21 cellular contexts compared by ENCODE assay signal in the genomic region with DNA sequence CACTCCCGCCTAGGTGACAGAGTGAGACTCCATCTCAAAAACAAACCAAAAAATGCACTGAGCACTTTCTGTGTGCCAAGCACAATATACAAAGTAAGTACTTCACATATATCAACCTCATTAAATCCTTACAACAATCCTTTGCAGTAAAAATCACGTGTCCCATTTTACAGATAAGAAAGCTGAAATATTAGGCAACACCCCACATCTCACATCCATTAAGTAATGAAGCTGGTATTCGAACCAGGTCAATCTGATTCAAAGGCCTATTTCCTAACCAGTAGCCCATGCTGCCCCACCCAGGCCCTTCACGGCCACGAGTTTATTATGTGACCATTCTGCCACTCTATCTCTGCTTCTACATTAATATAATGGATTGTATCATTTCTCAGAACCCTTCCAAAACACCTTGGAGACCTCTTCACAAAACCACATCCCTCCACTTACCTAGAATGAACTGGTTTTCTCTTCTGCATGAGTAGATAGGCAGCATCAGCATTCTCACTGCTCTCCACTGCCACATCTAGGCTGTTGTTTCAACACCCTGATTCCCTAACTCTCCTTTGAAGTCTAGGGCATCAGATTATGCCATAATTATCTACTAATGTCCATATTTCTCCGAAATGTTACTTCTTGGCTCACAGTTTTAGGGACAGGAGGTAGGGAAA. TPM values are rescaled to one million over a fixed set of nuclear protein-coding genes. Genes with fewer than 3 reads are reported as not detected.
A peak's percentile ranks its signal among the peaks of the same experiment; 100 is the strongest.
DNase-seq lines count a peak whose midpoint lies in the region; TF ChIP-seq lines count a peak whose summit lies in the region.
"Had no signal": no experiment of that assay in that cellular context is flagged by ENCODE, and none has a peak within 500 bp of the region (broad histone marks: within the 10 kb centered on the region; RNA-seq: fewer than 3 reads in every experiment).

No MANE protein-coding gene starts in this region.

- POLR2A ChIA-PET in RWPE1 (lab: Yijun Ruan, JAX; ENCODE audit: low non-redundant PET): no interaction called here

- peak overlapping the region; percentile 87 for H3K27ac Mint-ChIP-seq in activated naive CD4-positive, alpha-beta T cell treated with anti-CD3 and anti-CD28 coated beads, Interleukin-2, amount 10 ng/mL, durations not matched to agents 7 days and 5 days
- H3K27ac Mint-ChIP-seq in type B pancreatic cell: peak overlapping the region; percentile 94
- H3K27ac Mint-ChIP-seq: activated naive CD4-positive, alpha-beta T cell treated with anti-CD3 and anti-CD28 coated beads, Interleukin-2, amount 50 U/mL, for 72 hours had no signal

- H2AFZ ChIP-seq in fibroblast of lung (ENCODE audit: low read length): no peak overlapping the region

- peaks cover 72% of the 10 kb centered on the region for H3K4me1 Mint-ChIP-seq in activated naive CD4-positive, alpha-beta T cell treated with anti-CD3 and anti-CD28 coated beads, Interleukin-2, amount 10 ng/mL, durations not matched to agents 7 days and 5 days
- H3K4me1 Mint-ChIP-seq in type B pancreatic cell (ENCODE audit: unreplicated experiment): peaks cover 13% of the 10 kb centered on the region

- no peaks in the 10 kb centered on the region for H3K27me3 Mint-ChIP-seq in activated naive CD4-positive, alpha-beta T cell treated with anti-CD3 and anti-CD28 coated beads, Interleukin-2, amount 10 ng/mL, durations not matched to agents 7 days and 5 days
- peaks cover 4% of the 10 kb centered on the region for H3K27me3 Mint-ChIP-seq in type B pancreatic cell

- H3K36me3 Mint-ChIP-seq in activated naive CD4-positive, alpha-beta T cell treated with anti-CD3 and anti-CD28 coated beads, Interleukin-2, amount 10 ng/mL, durations not matched to agents 7 days and 5 days: no peaks in the 10 kb centered on the region
- no peaks in the 10 kb centered on the region for H3K36me3 Mint-ChIP-seq in type B pancreatic cell

- TF ChIP-seq CTCF in RWPE1 (conservative IDR thresholded peaks at IDR 0.05; ENCODE audit: low read depth) (no peak), fibroblast of lung (conservative IDR thresholded peaks at IDR 0.05 in 1 of 2, IDR thresholded peaks at IDR 0.05 in 1 of 2; ENCODE audit: low read depth in 1 of 2, low read length in 2 of 2) (no peak), type B pancreatic cell (conservative IDR thresholded peaks at IDR 0.05) (no peak), prostate gland (IDR thresholded peaks at IDR 0.05) (no peak)

- CTCF ChIA-PET in activated naive CD4-positive, alpha-beta T cell treated with anti-CD3 and anti-CD28 coated beads, Interleukin-2, amount 10 ng/mL, durations not matched to agents 7 days and 5 days (lab: Charles Lee): interaction anchor here (0.9 kb wide), 1 partner anchor 31 kb away, joined by 3 read pairs; no protein-coding TSS in a partner anchor
- CTCF ChIA-PET in RWPE1 (lab: Yijun Ruan, JAX): no interaction called here

- no peaks in the 10 kb centered on the region for H4K20me1 ChIP-seq in fibroblast of lung (ENCODE audit: control insufficient read depth, extremely low read depth, insufficient read depth, low read length)

- H3K9me3 ChIP-seq in fibroblast of lung (ENCODE audit: control insufficient read depth, insufficient read depth, low read depth, low read length) (no peaks in the 10 kb centered on the region), prostate gland (no peaks in the 10 kb centered on the region)
- H3K9me3 ChIP-seq: BE2C had no signal

- peaks cover 8% of the 10 kb centered on the region for H3K79me2 ChIP-seq in fibroblast of lung (ENCODE audit: control insufficient read depth, insufficient read depth, low read length)

- H3K27me3 ChIP-seq in fibroblast of lung (ENCODE audit: control insufficient read depth, insufficient read depth, low read length): no peaks in the 10 kb centered on the region
- no peaks in the 10 kb centered on the region for H3K27me3 ChIP-seq in prostate gland (replicated peaks; ENCODE audit: insufficient read depth)
- H3K27me3 ChIP-seq: BE2C had no signal

- H3K36me3 ChIP-seq in fibroblast of lung (ENCODE audit: control insufficient read depth, insufficient read depth, low read length): no peaks in the 10 kb centered on the region
- no peaks in the 10 kb centered on the region for H3K36me3 ChIP-seq in prostate gland
- H3K36me3 ChIP-seq: BE2C had no signal

- H3K9ac ChIP-seq in fibroblast of lung (ENCODE audit: insufficient read depth, low read length): no peak overlapping the region

- 76% methylated on average over 6 of the region's 6 CpGs for whole genome bisulfite sequencing in prostate gland

- intact Hi-C loops in prostate gland (cut with DNase I): no loop called here

- no peak overlapping the region for H3K4me3 Mint-ChIP-seq in activated naive CD4-positive, alpha-beta T cell treated with anti-CD3 and anti-CD28 coated beads, Interleukin-2, amount 10 ng/mL, durations not matched to agents 7 days and 5 days
- H3K4me3 Mint-ChIP-seq in type B pancreatic cell: no peak overlapping the region

- H3K4me3 ChIP-seq in fibroblast of lung (replicated peaks in 1 of 4; ENCODE audit: control extremely low read depth in 1 of 4, insufficient read depth in 1 of 4, low read depth in 3 of 4, low read length in 4 of 4) (no peak overlapping the region), prostate gland (no peak overlapping the region)

- H3K4me1 ChIP-seq in fibroblast of lung (ENCODE audit: control insufficient read depth, extremely low read depth, insufficient read depth, low read length): peaks cover 17% of the 10 kb centered on the region
- H3K4me1 ChIP-seq in prostate gland (replicated peaks): no peaks in the 10 kb centered on the region
- H3K4me1 ChIP-seq: BE2C had no signal

- peak overlapping the region; percentile 28 for H3K4me2 ChIP-seq in fibroblast of lung (ENCODE audit: extremely low read depth, insufficient read depth, low read length)

- TF ChIP-seq POLR2A in prostate gland (IDR thresholded peaks at IDR 0.05): no peak

- H3K27ac ChIP-seq in RWPE1 (peak overlapping the region; percentile 78), fibroblast of lung (ENCODE audit: insufficient read depth, low read length) (no peak overlapping the region), prostate gland (no peak overlapping the region)

- DNase-seq in activated naive CD4-positive, alpha-beta T cell treated with anti-CD3 and anti-CD28 coated beads, Interleukin-2, amount 10 ng/mL, durations not matched to agents 7 days and 5 days: peak; percentile 27
- DNase-seq in activated naive CD4-positive, alpha-beta T cell treated with Interleukin-2 at 50 U/mL for 16 hours: no peak
- DNase-seq in RWPE1 (ENCODE audit: low spot score): no peak
- DNase-seq in fibroblast of lung (ENCODE audit: low read depth in 2 of 2): peak; percentile 31 to 68
- no peak for DNase-seq in type B pancreatic cell (ENCODE audit: extremely low spot score, unreplicated experiment)
- no peak for DNase-seq in prostate gland (ENCODE audit: low spot score)
- no peak for DNase-seq in SHP77 treated with DMSO at 0.1 percent for 48 hours (lab: John Stamatoyannopoulos, UW)
- no peak for DNase-seq in NCI-H2107 treated with DMSO at 0.1 percent for 48 hours (lab: John Stamatoyannopoulos, UW; ENCODE audit: unreplicated experiment)
- DNase-seq: BE2C; cerebellar nuclear complex; COR-L47; foreskin melanocyte; mesendoderm; NCI-H1105; NCI-H1930; NCI-H2227 treated with DMSO at 0.1 percent for 48 hours; NCI-H748 treated with DMSO at 0.1 percent for 48 hours; Right ventricle myocardium superior; stimulated activated CD4-positive, alpha-beta T cell treated with anti-CD3 and anti-CD28 coated beads, Interleukin-1b, Interleukin-23, amount 100 ng/mL, for 48 hours had no signal

- no peaks in the 10 kb centered on the region for H3K9me3 Mint-ChIP-seq in activated naive CD4-positive, alpha-beta T cell treated with anti-CD3 and anti-CD28 coated beads, Interleukin-2, amount 10 ng/mL, durations not matched to agents 7 days and 5 days
- peaks cover 3% of the 10 kb centered on the region for H3K9me3 Mint-ChIP-seq in type B pancreatic cell
- H3K9me3 Mint-ChIP-seq: activated naive CD4-positive, alpha-beta T cell treated with anti-CD3 and anti-CD28 coated beads, Interleukin-2, amount 50 U/mL, for 72 hours had no signal

RNA-seq across cellular contexts. Expression of gene EXOC6B, which starts 3.1 kb away (rescaled TPM):
- total RNA-seq in fibroblast of lung: 25.9 and 36.5 TPM in 2 replicates
- polyA plus RNA-seq in fibroblast of lung: 24.9 and 26.3 TPM in 2 replicates
- polyA plus RNA-seq in fibroblast of lung (2012): 17.4 and 18.0 TPM in 2 replicates
- polyA minus RNA-seq in fibroblast of lung (ENCODE audit: low replicate concordance): 37.0 and 56.5 TPM in 2 replicates
- total RNA-seq in type B pancreatic cell (ENCODE audit: low replicate concordance): 46.1 and 62.6 TPM in 2 replicates
- 10 to 100 TPM; 16.6 to 36.6 TPM for total RNA-seq in prostate gland

RNA-seq across cellular contexts. Expression of gene SPR, which starts 58.2 kb away (rescaled TPM):
- total RNA-seq in fibroblast of lung: 23.3 and 25.9 TPM in 2 replicates
- polyA plus RNA-seq in fibroblast of lung: 9.4 and 14.3 TPM in 2 replicates
- polyA plus RNA-seq in fibroblast of lung (2012): 13.6 and 21.1 TPM in 2 replicates
- polyA minus RNA-seq in fibroblast of lung (ENCODE audit: low replicate concordance): 12.0 and 12.3 TPM in 2 replicates
- total RNA-seq in type B pancreatic cell (ENCODE audit: low replicate concordance): 12.4 and 16.0 TPM in 2 replicates
- total RNA-seq in prostate gland: 10 to 100 TPM; 42.5 to 91.5 TPM
- total RNA-seq: OCI-LY7 had no signal

Comparison
In these comparisons a context has a peak if more than half of its experiments do, and no peak if none do; other contexts are left out.
1. DNase-seq: peak in activated naive CD4-positive, alpha-beta T cell treated with anti-CD3 and anti-CD28 coated beads, Interleukin-2, amount 10 ng/mL, durations not matched to agents 7 days and 5 days (single experiment) and fibroblast of lung (2 of 2); none in activated naive CD4-positive, alpha-beta T cell treated with Interleukin-2 at 50 U/mL for 16 hours (single experiment), RWPE1 (single experiment), type B pancreatic cell (single experiment), prostate gland (single experiment), SHP77 treated with DMSO at 0.1 percent for 48 hours (single experiment) and NCI-H2107 treated with DMSO at 0.1 percent for 48 hours (single experiment).